In the genomic region with DNA sequence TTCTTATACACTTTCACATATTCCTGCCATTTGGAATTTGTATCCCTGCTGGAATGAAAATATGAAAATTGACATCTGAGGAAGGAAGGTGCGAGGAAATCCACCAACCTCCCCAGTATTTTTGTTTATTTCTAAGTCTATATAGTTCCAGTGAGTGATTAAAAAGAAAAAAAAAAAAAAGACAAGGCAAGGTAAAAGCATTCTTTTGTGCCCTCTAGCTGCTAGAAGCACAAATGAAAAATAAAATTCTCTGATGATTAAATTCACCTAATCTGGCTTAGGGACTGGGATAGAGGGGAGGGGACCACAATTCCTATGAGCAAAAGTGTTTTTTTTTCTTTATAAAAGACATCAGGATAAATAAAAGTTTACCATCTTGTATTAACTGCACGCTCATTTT, we compare ENCODE assay signal across 2 cellular contexts.
TF ChIP-seq lines count a peak whose summit lies in the region.

No MANE protein-coding gene starts in this region.

TF ChIP-seq in HEK293, 187 proteins besides CTCF, POLR2A, EP300 and RAD21:
- TF ChIP-seq, protein P1, sequence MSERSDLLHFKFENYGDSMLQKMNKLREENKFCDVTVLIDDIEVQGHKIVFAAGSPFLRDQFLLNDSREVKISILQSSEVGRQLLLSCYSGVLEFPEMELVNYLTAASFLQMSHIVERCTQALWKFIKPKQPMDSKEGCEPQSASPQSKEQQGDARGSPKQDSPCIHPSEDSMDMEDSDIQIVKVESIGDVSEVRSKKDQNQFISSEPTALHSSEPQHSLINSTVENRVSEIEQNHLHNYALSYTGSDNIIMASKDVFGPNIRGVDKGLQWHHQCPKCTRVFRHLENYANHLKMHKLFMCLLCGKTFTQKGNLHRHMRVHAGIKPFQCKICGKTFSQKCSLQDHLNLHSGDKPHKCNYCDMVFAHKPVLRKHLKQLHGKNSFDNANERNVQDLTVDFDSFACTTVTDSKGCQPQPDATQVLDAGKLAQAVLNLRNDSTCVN (tag by site-specific recombination; optimal IDR thresholded peaks at IDR 0.05), result no peak
- TF ChIP-seq, protein P2, sequence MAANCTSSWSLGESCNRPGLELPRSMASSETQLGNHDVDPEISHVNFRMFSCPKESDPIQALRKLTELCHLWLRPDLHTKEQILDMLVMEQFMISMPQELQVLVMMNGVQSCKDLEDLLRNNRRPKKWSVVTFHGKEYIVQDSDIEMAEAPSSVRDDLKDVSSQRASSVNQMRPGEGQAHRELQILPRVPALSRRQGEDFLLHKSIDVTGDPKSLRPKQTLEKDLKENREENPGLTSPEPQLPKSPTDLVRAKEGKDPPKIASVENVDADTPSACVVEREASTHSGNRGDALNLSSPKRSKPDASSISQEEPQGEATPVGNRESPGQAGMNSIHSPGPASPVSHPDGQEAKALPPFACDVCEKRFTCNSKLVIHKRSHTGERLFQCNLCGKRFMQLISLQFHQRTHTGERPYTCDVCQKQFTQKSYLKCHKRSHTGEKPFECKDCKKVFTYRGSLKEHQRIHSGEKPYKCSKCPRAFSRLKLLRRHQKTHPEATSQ (tag by site-specific recombination; IDR thresholded peaks at IDR 0.05), result no peak
- TF ChIP-seq ZNF654 (tag by site-specific recombination; IDR thresholded peaks at IDR 0.05; ENCODE audit: low read depth), result peak; percentile 31
- TF ChIP-seq, protein P3, sequence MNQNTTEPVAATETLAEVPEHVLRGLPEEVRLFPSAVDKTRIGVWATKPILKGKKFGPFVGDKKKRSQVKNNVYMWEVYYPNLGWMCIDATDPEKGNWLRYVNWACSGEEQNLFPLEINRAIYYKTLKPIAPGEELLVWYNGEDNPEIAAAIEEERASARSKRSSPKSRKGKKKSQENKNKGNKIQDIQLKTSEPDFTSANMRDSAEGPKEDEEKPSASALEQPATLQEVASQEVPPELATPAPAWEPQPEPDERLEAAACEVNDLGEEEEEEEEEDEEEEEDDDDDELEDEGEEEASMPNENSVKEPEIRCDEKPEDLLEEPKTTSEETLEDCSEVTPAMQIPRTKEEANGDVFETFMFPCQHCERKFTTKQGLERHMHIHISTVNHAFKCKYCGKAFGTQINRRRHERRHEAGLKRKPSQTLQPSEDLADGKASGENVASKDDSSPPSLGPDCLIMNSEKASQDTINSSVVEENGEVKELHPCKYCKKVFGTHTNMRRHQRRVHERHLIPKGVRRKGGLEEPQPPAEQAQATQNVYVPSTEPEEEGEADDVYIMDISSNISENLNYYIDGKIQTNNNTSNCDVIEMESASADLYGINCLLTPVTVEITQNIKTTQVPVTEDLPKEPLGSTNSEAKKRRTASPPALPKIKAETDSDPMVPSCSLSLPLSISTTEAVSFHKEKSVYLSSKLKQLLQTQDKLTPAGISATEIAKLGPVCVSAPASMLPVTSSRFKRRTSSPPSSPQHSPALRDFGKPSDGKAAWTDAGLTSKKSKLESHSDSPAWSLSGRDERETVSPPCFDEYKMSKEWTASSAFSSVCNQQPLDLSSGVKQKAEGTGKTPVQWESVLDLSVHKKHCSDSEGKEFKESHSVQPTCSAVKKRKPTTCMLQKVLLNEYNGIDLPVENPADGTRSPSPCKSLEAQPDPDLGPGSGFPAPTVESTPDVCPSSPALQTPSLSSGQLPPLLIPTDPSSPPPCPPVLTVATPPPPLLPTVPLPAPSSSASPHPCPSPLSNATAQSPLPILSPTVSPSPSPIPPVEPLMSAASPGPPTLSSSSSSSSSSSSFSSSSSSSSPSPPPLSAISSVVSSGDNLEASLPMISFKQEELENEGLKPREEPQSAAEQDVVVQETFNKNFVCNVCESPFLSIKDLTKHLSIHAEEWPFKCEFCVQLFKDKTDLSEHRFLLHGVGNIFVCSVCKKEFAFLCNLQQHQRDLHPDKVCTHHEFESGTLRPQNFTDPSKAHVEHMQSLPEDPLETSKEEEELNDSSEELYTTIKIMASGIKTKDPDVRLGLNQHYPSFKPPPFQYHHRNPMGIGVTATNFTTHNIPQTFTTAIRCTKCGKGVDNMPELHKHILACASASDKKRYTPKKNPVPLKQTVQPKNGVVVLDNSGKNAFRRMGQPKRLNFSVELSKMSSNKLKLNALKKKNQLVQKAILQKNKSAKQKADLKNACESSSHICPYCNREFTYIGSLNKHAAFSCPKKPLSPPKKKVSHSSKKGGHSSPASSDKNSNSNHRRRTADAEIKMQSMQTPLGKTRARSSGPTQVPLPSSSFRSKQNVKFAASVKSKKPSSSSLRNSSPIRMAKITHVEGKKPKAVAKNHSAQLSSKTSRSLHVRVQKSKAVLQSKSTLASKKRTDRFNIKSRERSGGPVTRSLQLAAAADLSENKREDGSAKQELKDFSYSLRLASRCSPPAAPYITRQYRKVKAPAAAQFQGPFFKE (tag by site-specific recombination; IDR thresholded peaks at IDR 0.05; ENCODE audit: borderline replicate concordance), result no peak

TF ChIP-seq in WTC11, 78 proteins besides CTCF, POLR2A, EP300 and RAD21:
- TF ChIP-seq, protein P4, sequence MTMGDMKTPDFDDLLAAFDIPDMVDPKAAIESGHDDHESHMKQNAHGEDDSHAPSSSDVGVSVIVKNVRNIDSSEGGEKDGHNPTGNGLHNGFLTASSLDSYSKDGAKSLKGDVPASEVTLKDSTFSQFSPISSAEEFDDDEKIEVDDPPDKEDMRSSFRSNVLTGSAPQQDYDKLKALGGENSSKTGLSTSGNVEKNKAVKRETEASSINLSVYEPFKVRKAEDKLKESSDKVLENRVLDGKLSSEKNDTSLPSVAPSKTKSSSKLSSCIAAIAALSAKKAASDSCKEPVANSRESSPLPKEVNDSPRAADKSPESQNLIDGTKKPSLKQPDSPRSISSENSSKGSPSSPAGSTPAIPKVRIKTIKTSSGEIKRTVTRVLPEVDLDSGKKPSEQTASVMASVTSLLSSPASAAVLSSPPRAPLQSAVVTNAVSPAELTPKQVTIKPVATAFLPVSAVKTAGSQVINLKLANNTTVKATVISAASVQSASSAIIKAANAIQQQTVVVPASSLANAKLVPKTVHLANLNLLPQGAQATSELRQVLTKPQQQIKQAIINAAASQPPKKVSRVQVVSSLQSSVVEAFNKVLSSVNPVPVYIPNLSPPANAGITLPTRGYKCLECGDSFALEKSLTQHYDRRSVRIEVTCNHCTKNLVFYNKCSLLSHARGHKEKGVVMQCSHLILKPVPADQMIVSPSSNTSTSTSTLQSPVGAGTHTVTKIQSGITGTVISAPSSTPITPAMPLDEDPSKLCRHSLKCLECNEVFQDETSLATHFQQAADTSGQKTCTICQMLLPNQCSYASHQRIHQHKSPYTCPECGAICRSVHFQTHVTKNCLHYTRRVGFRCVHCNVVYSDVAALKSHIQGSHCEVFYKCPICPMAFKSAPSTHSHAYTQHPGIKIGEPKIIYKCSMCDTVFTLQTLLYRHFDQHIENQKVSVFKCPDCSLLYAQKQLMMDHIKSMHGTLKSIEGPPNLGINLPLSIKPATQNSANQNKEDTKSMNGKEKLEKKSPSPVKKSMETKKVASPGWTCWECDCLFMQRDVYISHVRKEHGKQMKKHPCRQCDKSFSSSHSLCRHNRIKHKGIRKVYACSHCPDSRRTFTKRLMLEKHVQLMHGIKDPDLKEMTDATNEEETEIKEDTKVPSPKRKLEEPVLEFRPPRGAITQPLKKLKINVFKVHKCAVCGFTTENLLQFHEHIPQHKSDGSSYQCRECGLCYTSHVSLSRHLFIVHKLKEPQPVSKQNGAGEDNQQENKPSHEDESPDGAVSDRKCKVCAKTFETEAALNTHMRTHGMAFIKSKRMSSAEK (CRISPR knock-in tag; IDR thresholded peaks at IDR 0.05; ENCODE audit: borderline replicate concordance), result no peak
- TF ChIP-seq SOX15 (CRISPR knock-in tag; IDR thresholded peaks at IDR 0.05), result no peak
- TF ChIP-seq PRRX2 (CRISPR knock-in tag; IDR thresholded peaks at IDR 0.05), result no peak
- TF ChIP-seq CREM (CRISPR knock-in tag; IDR thresholded peaks at IDR 0.05), result no peak
- TF ChIP-seq, protein P5, sequence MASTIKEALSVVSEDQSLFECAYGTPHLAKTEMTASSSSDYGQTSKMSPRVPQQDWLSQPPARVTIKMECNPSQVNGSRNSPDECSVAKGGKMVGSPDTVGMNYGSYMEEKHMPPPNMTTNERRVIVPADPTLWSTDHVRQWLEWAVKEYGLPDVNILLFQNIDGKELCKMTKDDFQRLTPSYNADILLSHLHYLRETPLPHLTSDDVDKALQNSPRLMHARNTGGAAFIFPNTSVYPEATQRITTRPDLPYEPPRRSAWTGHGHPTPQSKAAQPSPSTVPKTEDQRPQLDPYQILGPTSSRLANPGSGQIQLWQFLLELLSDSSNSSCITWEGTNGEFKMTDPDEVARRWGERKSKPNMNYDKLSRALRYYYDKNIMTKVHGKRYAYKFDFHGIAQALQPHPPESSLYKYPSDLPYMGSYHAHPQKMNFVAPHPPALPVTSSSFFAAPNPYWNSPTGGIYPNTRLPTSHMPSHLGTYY (CRISPR knock-in tag; IDR thresholded peaks at IDR 0.05), result no peak
- TF ChIP-seq ATF1 (CRISPR knock-in tag; IDR thresholded peaks at IDR 0.05), result no peak
- no peak for TF ChIP-seq CBFB (CRISPR knock-in tag; IDR thresholded peaks at IDR 0.05; ENCODE audit: low read depth)
TF ChIP-seq in WTC11: peak in this region for 0.
